ENCODE assay signal across 2 cellular contexts in genomic region chr2:171206422-171207115, GRCh38.
TF ChIP-seq lines count a peak whose summit lies in the region.

No MANE protein-coding gene starts in this region.

TF ChIP-seq in HepG2, 621 proteins besides CTCF, POLR2A, EP300 and RAD21:
- TF ChIP-seq MAFK (conservative IDR thresholded peaks at IDR 0.05 in 1 of 2, IDR thresholded peaks at IDR 0.05 in 1 of 2; ENCODE audit: low read length in 2 of 2) = peak; percentile 91 to 96
- no peak for TF ChIP-seq KAT7 (CRISPR knock-in tag; IDR thresholded peaks at IDR 0.05; ENCODE audit: borderline replicate concordance)
- no peak for TF ChIP-seq ETV5 (CRISPR knock-in tag; IDR thresholded peaks at IDR 0.05; ENCODE audit: borderline replicate concordance)
- no peak for TF ChIP-seq SIN3B (IDR thresholded peaks at IDR 0.05; ENCODE audit: low read length)
- TF ChIP-seq KLF6 (CRISPR knock-in tag; IDR thresholded peaks at IDR 0.05) = no peak
- no peak for TF ChIP-seq TBX3 (IDR thresholded peaks at IDR 0.05; ENCODE audit: borderline replicate concordance)
- TF ChIP-seq ZNF7 (CRISPR knock-in tag; IDR thresholded peaks at IDR 0.05) = peak; percentile 97
- TF ChIP-seq FOXK2 (IDR thresholded peaks at IDR 0.05) = no peak
- TF ChIP-seq ZBTB43 (CRISPR knock-in tag; conservative IDR thresholded peaks at IDR 0.05) = no peak
- no peak for TF ChIP-seq ZNF329 (CRISPR knock-in tag; IDR thresholded peaks at IDR 0.05; ENCODE audit: low read depth)
- no peak for TF ChIP-seq ZKSCAN1 (IDR thresholded peaks at IDR 0.05; ENCODE audit: low read length)
- peak; percentile 92 for TF ChIP-seq MAFF (IDR thresholded peaks at IDR 0.05; ENCODE audit: low read depth, low read length)
- TF ChIP-seq ZNF687 (CRISPR knock-in tag; IDR thresholded peaks at IDR 0.05) = no peak

TF ChIP-seq in K562, 482 proteins besides CTCF, POLR2A, EP300 and RAD21:
- TF ChIP-seq ZKSCAN8 (CRISPR knock-in tag; IDR thresholded peaks at IDR 0.05) = no peak
- no peak for TF ChIP-seq ZNF76 (CRISPR knock-in tag; IDR thresholded peaks at IDR 0.05; ENCODE audit: borderline replicate concordance)
- no peak for TF ChIP-seq SMARCC2 (IDR thresholded peaks at IDR 0.05; ENCODE audit: low read depth)
- peak; percentile 76 for TF ChIP-seq RBM25 (IDR thresholded peaks at IDR 0.05; ENCODE audit: low read depth, low read length, severe bottlenecking)
- peak; percentile 89 for TF ChIP-seq MAFK (IDR thresholded peaks at IDR 0.05; ENCODE audit: low read length)
- no peak for TF ChIP-seq FOXK1 (CRISPR knock-in tag; IDR thresholded peaks at IDR 0.05; ENCODE audit: borderline replicate concordance)
- TF ChIP-seq PTTG1 (tag; IDR thresholded peaks at IDR 0.05; ENCODE audit: low read depth) = no peak
- no peak for TF ChIP-seq THRAP3 (IDR thresholded peaks at IDR 0.05; ENCODE audit: borderline replicate concordance)
- 0 out of 2 replicates have a peak, but pooled peaks have one; percentile 57 for TF ChIP-seq ZNF407 (IDR thresholded peaks at IDR 0.05; ENCODE audit: low read depth)
- no peak for TF ChIP-seq ILF3 (IDR thresholded peaks at IDR 0.05; ENCODE audit: borderline replicate concordance)
- TF ChIP-seq MAFG (tag; conservative IDR thresholded peaks at IDR 0.05) = peak; percentile 77
- TF ChIP-seq ZNF316 (IDR thresholded peaks at IDR 0.05) = peak; percentile 90
- TF ChIP-seq BCLAF1 (IDR thresholded peaks at IDR 0.05; ENCODE audit: borderline replicate concordance in 1 of 2, control insufficient read depth in 1 of 2, low read depth in 2 of 2, low read length in 1 of 2) = no peak
- TF ChIP-seq TRIM28 (IDR thresholded peaks at IDR 0.05) = 0 out of 2 replicates have a peak, but pooled peaks have one; percentile 50
- peak; percentile 86 for TF ChIP-seq MAFF (IDR thresholded peaks at IDR 0.05; ENCODE audit: low read length)
- TF ChIP-seq PTRF (tag; IDR thresholded peaks at IDR 0.05) = no peak
- TF ChIP-seq NR2C1 (IDR thresholded peaks at IDR 0.05) = no peak
- no peak for TF ChIP-seq NR2C1 (tag; IDR thresholded peaks at IDR 0.05)
- TF ChIP-seq ZFP36 (IDR thresholded peaks at IDR 0.05; ENCODE audit: low read depth, low read length, partially characterized antibody) = peak; percentile 55
- TF ChIP-seq CBX3 (IDR thresholded peaks at IDR 0.05; ENCODE audit: borderline replicate concordance in 1 of 2, low read length in 2 of 2) = peak in 1 of 2 experiments; percentile 45; a peak in 1 of 3 replicates
- TF ChIP-seq BACH1 (tag; IDR thresholded peaks at IDR 0.05) = no peak
- peak; percentile 84 for TF ChIP-seq C11orf30 (IDR thresholded peaks at IDR 0.05; ENCODE audit: low read depth)
- TF ChIP-seq FOXA3 (CRISPR knock-in tag; conservative IDR thresholded peaks at IDR 0.05 in 1 of 2, IDR thresholded peaks at IDR 0.05 in 1 of 2) = no peak
